1 cellular context compared by ENCODE assay signal in genomic region chr13:114121496-114122466, GRCh38.
TF ChIP-seq lines count a peak whose summit lies in the region.

No MANE protein-coding gene starts in this region.

TF ChIP-seq in HepG2, 621 proteins besides CTCF, POLR2A, EP300 and RAD21:
- TF ChIP-seq HNF4G (IDR thresholded peaks at IDR 0.05; ENCODE audit: borderline replicate concordance, low read depth, low read length) (peak; percentile 8; the same call in 1 of the 2 replicates), HNF4G (CRISPR knock-in tag; IDR thresholded peaks at IDR 0.05; ENCODE audit: borderline replicate concordance, low read depth) (no peak), NR2C2 (CRISPR knock-in tag; IDR thresholded peaks at IDR 0.05; ENCODE audit: borderline replicate concordance) (0 out of 2 replicates have a peak, but pooled peaks have one; percentile 26), ZNF33B (CRISPR knock-in tag; IDR thresholded peaks at IDR 0.05) (no peak), NR2F1 (CRISPR knock-in tag; IDR thresholded peaks at IDR 0.05) (peak in 1 of 2 experiments; percentile 12; a peak in 1 of 4 replicates), NR2F6 (IDR thresholded peaks at IDR 0.05) (0 out of 2 replicates have a peak, but pooled peaks have one; percentile 33), NR2F6 (CRISPR knock-in tag; IDR thresholded peaks at IDR 0.05) (no peak), SRF (IDR thresholded peaks at IDR 0.05; ENCODE audit: low read depth, low read length) (no peak), CHD4 (IDR thresholded peaks at IDR 0.05; ENCODE audit: borderline replicate concordance, low read length) (no peak), ZNF574 (CRISPR knock-in tag; IDR thresholded peaks at IDR 0.05) (no peak), KMT2B (CRISPR knock-in tag; IDR thresholded peaks at IDR 0.05) (no peak), ZNF136 (CRISPR knock-in tag; IDR thresholded peaks at IDR 0.05; ENCODE audit: low read depth) (no peak), ZNF792 (CRISPR knock-in tag; IDR thresholded peaks at IDR 0.05) (no peak), ZNF354B (CRISPR knock-in tag; IDR thresholded peaks at IDR 0.05) (no peak), TIGD3 (CRISPR knock-in tag; IDR thresholded peaks at IDR 0.05; ENCODE audit: borderline replicate concordance) (no peak), MTA3 (CRISPR knock-in tag; IDR thresholded peaks at IDR 0.05) (no peak), CHD2 (IDR thresholded peaks at IDR 0.05; ENCODE audit: low read depth, low read length) (no peak)
TF ChIP-seq in HepG2: peak in this region for 4.
